Comparison of ENCODE assay signal across 8 cellular contexts in the genomic region with DNA sequence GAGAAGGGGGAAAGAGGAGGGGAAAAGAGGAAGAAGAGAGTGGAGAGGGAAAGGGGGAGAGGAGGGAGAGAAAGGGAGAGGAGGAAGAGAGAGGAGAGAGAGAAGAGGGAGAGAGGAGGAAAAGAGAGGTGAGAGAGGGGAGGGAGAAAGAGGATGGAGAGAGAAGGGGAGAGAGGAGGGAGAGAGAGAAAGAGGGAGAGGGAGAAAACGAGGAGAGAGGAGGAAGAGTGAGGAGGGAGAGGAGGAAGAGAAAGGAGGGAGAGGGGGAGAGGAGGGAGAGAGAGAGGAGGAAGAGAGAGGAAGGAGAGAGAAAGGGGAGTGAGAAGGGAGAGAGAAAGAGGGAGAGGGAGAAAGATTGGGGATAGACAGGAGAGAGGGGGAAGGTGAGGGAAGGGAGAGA.
"Had no signal": no experiment of that assay in that cellular context is flagged by ENCODE, and none has a peak within 500 bp of the region (broad histone marks: within the 10 kb centered on the region; RNA-seq: fewer than 3 reads in every experiment).

No MANE protein-coding gene starts in this region.

- H3K4me3 ChIP-seq: GM12878 had no signal

- FAIRE-seq: G401.6, GM12878, GM12891, GM12892, GM18507, GM19239 had no signal

- DNase-seq: GDM1, GF-D8 had no signal

- ATAC-seq: GM12878 had no signal
